ENCODE assay signal across 16 cellular contexts in the genomic region with DNA sequence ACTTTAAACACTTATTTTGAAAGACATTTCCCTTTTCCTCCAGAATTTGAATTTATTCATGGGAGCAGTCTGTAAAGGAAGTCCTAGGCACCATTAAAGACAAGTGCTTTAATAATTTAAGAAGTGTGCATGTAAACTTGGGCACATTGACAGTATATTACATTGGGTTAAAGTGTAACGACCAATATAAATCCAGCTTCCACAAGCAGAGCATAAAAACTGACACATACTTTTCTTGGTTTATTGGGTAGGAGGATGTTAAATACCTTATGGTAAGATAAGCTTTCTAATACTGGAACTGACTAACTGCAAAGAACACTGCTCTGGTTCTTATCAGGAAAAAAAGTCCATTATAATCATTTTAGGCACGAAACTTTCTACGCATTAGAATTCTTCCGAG.
DNase-seq lines count a peak whose midpoint lies in the region; FAIRE-seq and TF ChIP-seq lines count a peak whose summit lies in the region.
"Had no signal": no experiment of that assay in that cellular context is flagged by ENCODE, and none has a peak within 500 bp of the region (broad histone marks: within the 10 kb centered on the region; RNA-seq: fewer than 3 reads in every experiment).

No MANE protein-coding gene starts in this region.

- no peak overlapping the region for H3K27ac ChIP-seq in HEK293 (ENCODE audit: extremely low read depth, low read depth, low read length)
- H3K27ac ChIP-seq: KMS-11, SJCRH30 had no signal

- H3K4me1 ChIP-seq in HEK293 (ENCODE audit: control insufficient read depth, insufficient read depth, low read length): 0 out of 2 replicates have a peak, but pooled peaks cover 3% of the 10 kb centered on the region
- H3K4me1 ChIP-seq: SJCRH30 had no signal

- CTCF ChIA-PET in HEK293 (lab: Yijun Ruan, JAX): interaction anchor here (0.7 to 1.3 kb wide), 3 partner anchors 89 to 260 kb away, joined by 3 to 4 read pairs (median 3); no protein-coding TSS in a partner anchor

- no peaks in the 10 kb centered on the region for H3K9me3 ChIP-seq in HEK293 (ENCODE audit: control insufficient read depth, insufficient read depth, low read depth, low read length)
- H3K9me3 ChIP-seq: ovary, SJCRH30, spleen had no signal

- intact Hi-C loops in posterior cingulate gyrus (cut with DNase I): no loop called here

- peak; percentile 64 for DNase-seq in left kidney (ENCODE audit: low read depth, low spot score)
- DNase-seq in retinal pigment epithelial cell (ENCODE audit: low read depth): no peak
- DNase-seq in posterior cingulate gyrus: no peak
- no peak for DNase-seq in AG08396 (ENCODE audit: low spot score)
- no peak for DNase-seq in NCI-H1930 (lab: John Stamatoyannopoulos, UW)
- no peak for DNase-seq in activated T-cell treated with anti-CD3 and anti-CD28 coated beads for 4 hours
- DNase-seq: CD4-positive, alpha-beta memory T cell; HFFc6; NCI-H187 treated with DMSO at 0.1 percent for 48 hours; SJCRH30; spleen had no signal

- POLR2A ChIA-PET in HEK293 (lab: Yijun Ruan, JAX): interaction anchor here (0.6 kb wide), 1 partner anchor 166 kb away, joined by 6 read pairs; no protein-coding TSS in a partner anchor

- no peak overlapping the region for H3K4me3 ChIP-seq in HEK293 (ENCODE audit: low read depth, low read length)
- H3K4me3 ChIP-seq in retinal pigment epithelial cell (ENCODE audit: low read length): peak overlapping the region; percentile 58

- FAIRE-seq in colon (lab: Jason Lieb, UNC): peak; percentile 28
- FAIRE-seq: GM12892 had no signal

- TF ChIP-seq CTCF in HEK293 (tag by site-specific recombination; IDR thresholded peaks at IDR 0.05): no peak
- no peak for TF ChIP-seq CTCF in retinal pigment epithelial cell (conservative IDR thresholded peaks at IDR 0.05; ENCODE audit: low read depth, low read length)

- no peaks in the 10 kb centered on the region for H3K36me3 ChIP-seq in HEK293 (ENCODE audit: control insufficient read depth in 2 of 2, insufficient read depth in 1 of 2, low read length in 2 of 2)
- H3K36me3 ChIP-seq: ovary, SJCRH30, spleen had no signal

TF ChIP-seq in HEK293, 187 proteins besides CTCF, POLR2A, EP300 and RAD21:
- TF ChIP-seq, protein P1, sequence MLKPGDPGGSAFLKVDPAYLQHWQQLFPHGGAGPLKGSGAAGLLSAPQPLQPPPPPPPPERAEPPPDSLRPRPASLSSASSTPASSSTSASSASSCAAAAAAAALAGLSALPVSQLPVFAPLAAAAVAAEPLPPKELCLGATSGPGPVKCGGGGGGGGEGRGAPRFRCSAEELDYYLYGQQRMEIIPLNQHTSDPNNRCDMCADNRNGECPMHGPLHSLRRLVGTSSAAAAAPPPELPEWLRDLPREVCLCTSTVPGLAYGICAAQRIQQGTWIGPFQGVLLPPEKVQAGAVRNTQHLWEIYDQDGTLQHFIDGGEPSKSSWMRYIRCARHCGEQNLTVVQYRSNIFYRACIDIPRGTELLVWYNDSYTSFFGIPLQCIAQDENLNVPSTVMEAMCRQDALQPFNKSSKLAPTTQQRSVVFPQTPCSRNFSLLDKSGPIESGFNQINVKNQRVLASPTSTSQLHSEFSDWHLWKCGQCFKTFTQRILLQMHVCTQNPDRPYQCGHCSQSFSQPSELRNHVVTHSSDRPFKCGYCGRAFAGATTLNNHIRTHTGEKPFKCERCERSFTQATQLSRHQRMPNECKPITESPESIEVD (tag by site-specific recombination; IDR thresholded peaks at IDR 0.05): 0 out of 2 replicates have a peak, but pooled peaks have one; percentile 30
- no peak for TF ChIP-seq ZBTB21 (tag by site-specific recombination; IDR thresholded peaks at IDR 0.05)
- TF ChIP-seq, protein P2, sequence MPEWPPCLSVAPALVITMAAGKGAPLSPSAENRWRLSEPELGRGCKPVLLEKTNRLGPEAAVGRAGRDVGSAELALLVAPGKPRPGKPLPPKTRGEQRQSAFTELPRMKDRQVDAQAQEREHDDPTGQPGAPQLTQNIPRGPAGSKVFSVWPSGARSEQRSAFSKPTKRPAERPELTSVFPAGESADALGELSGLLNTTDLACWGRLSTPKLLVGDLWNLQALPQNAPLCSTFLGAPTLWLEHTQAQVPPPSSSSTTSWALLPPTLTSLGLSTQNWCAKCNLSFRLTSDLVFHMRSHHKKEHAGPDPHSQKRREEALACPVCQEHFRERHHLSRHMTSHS (tag by site-specific recombination; IDR thresholded peaks at IDR 0.05): no peak
